34 cellular contexts compared by ENCODE assay signal in genomic region chr5:118980438-118980837, GRCh38.
"Had no signal": no experiment of that assay in that cellular context is flagged by ENCODE, and none has a peak within 500 bp of the region (broad histone marks: within the 10 kb centered on the region; RNA-seq: fewer than 3 reads in every experiment).

No MANE protein-coding gene starts in this region.

- ATAC-seq: activated CD8-positive, alpha-beta T cell treated with anti-CD3 and anti-CD28 coated beads for 36 hours; activated naive CD4-positive, alpha-beta T cell treated with anti-CD3 and anti-CD28 coated beads, Interleukin-2, amount 50 U/mL, for 72 hours; activated T-cell treated with anti-CD3 and anti-CD28 coated beads, Interleukin-2, amount 50 U/mL, for 4 hours; activated T-cell treated with anti-CD3 and anti-CD28 coated beads, Interleukin-2, amount 50 U/mL, for 72 hours; activated T-helper 17 cell treated with anti-CD3 and anti-CD28 coated beads, Interleukin-2, amount 50 U/mL, for 72 hours; body of pancreas had no signal

- H3K4me1 ChIP-seq: adrenal gland, body of pancreas, breast epithelium had no signal

- DNase-seq: activated B cell treated with CpG ODN at 0.5 μM for 24 hours; activated CD4-positive, alpha-beta memory T cell treated with anti-CD3 and anti-CD28 coated beads for 36 hours; activated CD4-positive, alpha-beta T cell treated with anti-CD3 and anti-CD28 coated beads for 4 hours; activated CD4-positive, alpha-beta T cell treated with anti-CD3 and anti-CD28 coated beads, Interleukin-2, amount 10 ng/mL, durations not matched to agents 24 days and 14 days; activated CD4-positive, alpha-beta T cell treated with anti-CD3 and anti-CD28 coated beads, Interleukin-2, amount 50 U/mL, for 1 hour; activated CD4-positive, alpha-beta T cell treated with anti-CD3 and anti-CD28 coated beads, Interleukin-2, amount 50 U/mL, for 4 hours; activated CD4-positive, CD25-positive, alpha-beta regulatory T cell treated with anti-CD3 and anti-CD28 coated beads, Interleukin-2, amount 50 U/mL, for 72 hours; activated CD8-positive, alpha-beta memory T cell treated with anti-CD3 and anti-CD28 coated beads, Interleukin-2, amount 50 U/mL, for 4 hours; activated CD8-positive, alpha-beta T cell treated with anti-CD3 and anti-CD28 coated beads for 36 hours; activated effector memory CD4-positive, alpha-beta T cell treated with anti-CD3 and anti-CD28 coated beads, Interleukin-2, amount 50 U/mL, for 16 hours; activated gamma-delta T cell treated with Interleukin-2 at 50 U/mL for 16 hours; activated naive CD4-positive, alpha-beta T cell; activated naive CD4-positive, alpha-beta T cell treated with anti-CD3 and anti-CD28 coated beads for 36 hours; activated naive CD4-positive, alpha-beta T cell treated with anti-CD3 and anti-CD28 coated beads, Interleukin-2, amount 50 U/mL, for 16 hours; activated naive CD8-positive, alpha-beta T cell treated with anti-CD3 and anti-CD28 coated beads for 36 hours; activated T-cell treated with anti-CD3 and anti-CD28 coated beads for 4 hours; activated T-cell treated with anti-CD3 and anti-CD28 coated beads, Interleukin-2, amount 50 U/mL, for 1 hour; activated T-cell treated with anti-CD3 and anti-CD28 coated beads, Interleukin-2, amount 50 U/mL, for 4 hours; activated T-cell treated with anti-CD3 and anti-CD28 coated beads, Interleukin-2, amount 50 U/mL, for 72 hours; adrenal gland; amniotic stem cell; aorta; body of pancreas; brain microvascular endothelial cell; central memory CD4-positive, alpha-beta T cell; T-helper 1 cell; T-helper 2 cell; T-helper 9 cell had no signal

- H3K4me3 ChIP-seq: adrenal gland, body of pancreas, breast epithelium had no signal

- H3K27me3 ChIP-seq: adrenal gland, body of pancreas, brain microvascular endothelial cell, breast epithelium had no signal

- H3K9me3 ChIP-seq: adrenal gland, body of pancreas had no signal

- H3K36me3 ChIP-seq: adrenal gland, brain microvascular endothelial cell, breast epithelium had no signal

- FAIRE-seq: astrocyte, TTC549 had no signal

- H3K27ac ChIP-seq: adrenal gland, body of pancreas, brain microvascular endothelial cell, breast epithelium, VCaP had no signal
